Comparison of ENCODE assay signal across 1 cellular context in the genomic region with DNA sequence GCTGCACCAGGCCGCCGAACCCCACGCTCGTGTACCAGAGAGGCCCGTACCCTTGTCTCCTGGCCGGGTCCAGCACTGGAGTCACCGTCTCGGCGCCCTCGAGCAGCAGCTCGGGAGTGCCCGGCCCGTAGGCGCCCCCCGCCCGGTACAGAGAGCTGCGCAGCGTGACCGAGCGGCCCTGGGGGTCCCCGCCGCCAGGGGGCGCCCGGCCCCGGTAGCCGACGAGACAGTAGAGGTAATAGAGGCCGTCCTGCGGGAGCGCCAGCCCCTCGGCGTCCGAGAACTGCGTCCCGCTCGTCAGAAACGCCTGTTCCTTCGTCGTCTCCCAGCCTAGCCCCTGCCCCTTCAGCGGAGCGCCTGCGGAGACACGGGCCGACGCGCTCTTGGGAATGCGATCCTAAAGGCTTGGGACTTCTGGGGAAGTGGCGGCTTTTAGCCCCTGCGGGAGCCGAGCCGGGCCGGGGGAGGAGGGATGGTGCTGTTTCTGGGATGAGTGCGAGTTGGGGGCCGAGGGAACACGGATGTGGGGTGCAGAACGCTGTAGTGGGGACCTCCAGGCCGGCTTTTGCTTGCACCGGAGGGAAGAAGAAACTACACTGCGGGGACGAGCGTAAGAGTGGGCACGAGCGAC.
TF ChIP-seq lines count a peak whose summit lies in the region.

No MANE protein-coding gene starts in this region.

TF ChIP-seq in K562, 482 proteins besides CTCF, POLR2A, EP300 and RAD21 (continued from another document and continues in another):
- TF ChIP-seq THRB (CRISPR knock-in tag; conservative IDR thresholded peaks at IDR 0.05) (no peak), SRSF1 (IDR thresholded peaks at IDR 0.05; ENCODE audit: low read depth, low read length) (0 out of 2 replicates have a peak, but pooled peaks have one; percentile 55), PRPF4 (IDR thresholded peaks at IDR 0.05; ENCODE audit: insufficient read depth, low read depth, low read length, poor library complexity, severe bottlenecking) (no peak), ZNF766 (CRISPR knock-in tag; conservative IDR thresholded peaks at IDR 0.05) (no peak), SUPT5H (IDR thresholded peaks at IDR 0.05) (peak; percentile 76), ZBTB34 (CRISPR knock-in tag; IDR thresholded peaks at IDR 0.05) (no peak), JUNB (CRISPR knock-in tag; conservative IDR thresholded peaks at IDR 0.05) (no peak), KDM4B (IDR thresholded peaks at IDR 0.05; ENCODE audit: borderline replicate concordance in 2 of 2, low read depth in 1 of 2) (no peak), BACH1 (tag; IDR thresholded peaks at IDR 0.05) (no peak), ATF3 (IDR thresholded peaks at IDR 0.05) (no peak), ATF3 (CRISPR knock-in tag; conservative IDR thresholded peaks at IDR 0.05) (peak; percentile 85), ZBTB49 (CRISPR knock-in tag; IDR thresholded peaks at IDR 0.05; ENCODE audit: borderline replicate concordance) (no peak), LCOR (CRISPR knock-in tag; IDR thresholded peaks at IDR 0.05) (peak; percentile 92), XRCC3 (IDR thresholded peaks at IDR 0.05) (no peak), MTA3 (IDR thresholded peaks at IDR 0.05; ENCODE audit: borderline replicate concordance) (peak; percentile 95), ZNF232 (CRISPR knock-in tag; IDR thresholded peaks at IDR 0.05) (no peak), ZNF592 (IDR thresholded peaks at IDR 0.05) (peak; percentile 73; the same call in 1 of the 2 replicates), ZNF263 (CRISPR knock-in tag; IDR thresholded peaks at IDR 0.05; ENCODE audit: borderline replicate concordance) (peak; percentile 98), BRD4 (IDR thresholded peaks at IDR 0.05) (no peak), E2F4 (CRISPR knock-in tag; IDR thresholded peaks at IDR 0.05; ENCODE audit: low read depth) (peak; percentile 82), HNRNPK (IDR thresholded peaks at IDR 0.05; ENCODE audit: low read depth, low read length, poor library complexity, severe bottlenecking) (no peak), SAFB2 (IDR thresholded peaks at IDR 0.05; ENCODE audit: borderline replicate concordance, low read depth, low read length, severe bottlenecking) (no peak), ZNF764 (CRISPR knock-in tag; IDR thresholded peaks at IDR 0.05; ENCODE audit: low read depth) (no peak), RBM34 (IDR thresholded peaks at IDR 0.05; ENCODE audit: borderline replicate concordance, insufficient read depth, low read length) (no peak), E2F8 (IDR thresholded peaks at IDR 0.05; ENCODE audit: low read depth, partially characterized antibody) (peak; percentile 9), MEF2A (IDR thresholded peaks at IDR 0.05; ENCODE audit: control insufficient read depth, low read depth, low read length) (no peak)
- TF ChIP-seq, protein P1, sequence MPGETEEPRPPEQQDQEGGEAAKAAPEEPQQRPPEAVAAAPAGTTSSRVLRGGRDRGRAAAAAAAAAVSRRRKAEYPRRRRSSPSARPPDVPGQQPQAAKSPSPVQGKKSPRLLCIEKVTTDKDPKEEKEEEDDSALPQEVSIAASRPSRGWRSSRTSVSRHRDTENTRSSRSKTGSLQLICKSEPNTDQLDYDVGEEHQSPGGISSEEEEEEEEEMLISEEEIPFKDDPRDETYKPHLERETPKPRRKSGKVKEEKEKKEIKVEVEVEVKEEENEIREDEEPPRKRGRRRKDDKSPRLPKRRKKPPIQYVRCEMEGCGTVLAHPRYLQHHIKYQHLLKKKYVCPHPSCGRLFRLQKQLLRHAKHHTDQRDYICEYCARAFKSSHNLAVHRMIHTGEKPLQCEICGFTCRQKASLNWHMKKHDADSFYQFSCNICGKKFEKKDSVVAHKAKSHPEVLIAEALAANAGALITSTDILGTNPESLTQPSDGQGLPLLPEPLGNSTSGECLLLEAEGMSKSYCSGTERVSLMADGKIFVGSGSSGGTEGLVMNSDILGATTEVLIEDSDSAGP (CRISPR knock-in tag; IDR thresholded peaks at IDR 0.05): peak; percentile 78; the same call in 1 of the 2 replicates
- TF ChIP-seq, protein P2, sequence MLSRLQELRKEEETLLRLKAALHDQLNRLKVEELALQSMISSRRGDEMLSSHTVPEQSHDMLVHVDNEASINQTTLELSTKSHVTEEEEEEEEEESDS (CRISPR knock-in tag; IDR thresholded peaks at IDR 0.05): no peak
- TF ChIP-seq, protein P3, sequence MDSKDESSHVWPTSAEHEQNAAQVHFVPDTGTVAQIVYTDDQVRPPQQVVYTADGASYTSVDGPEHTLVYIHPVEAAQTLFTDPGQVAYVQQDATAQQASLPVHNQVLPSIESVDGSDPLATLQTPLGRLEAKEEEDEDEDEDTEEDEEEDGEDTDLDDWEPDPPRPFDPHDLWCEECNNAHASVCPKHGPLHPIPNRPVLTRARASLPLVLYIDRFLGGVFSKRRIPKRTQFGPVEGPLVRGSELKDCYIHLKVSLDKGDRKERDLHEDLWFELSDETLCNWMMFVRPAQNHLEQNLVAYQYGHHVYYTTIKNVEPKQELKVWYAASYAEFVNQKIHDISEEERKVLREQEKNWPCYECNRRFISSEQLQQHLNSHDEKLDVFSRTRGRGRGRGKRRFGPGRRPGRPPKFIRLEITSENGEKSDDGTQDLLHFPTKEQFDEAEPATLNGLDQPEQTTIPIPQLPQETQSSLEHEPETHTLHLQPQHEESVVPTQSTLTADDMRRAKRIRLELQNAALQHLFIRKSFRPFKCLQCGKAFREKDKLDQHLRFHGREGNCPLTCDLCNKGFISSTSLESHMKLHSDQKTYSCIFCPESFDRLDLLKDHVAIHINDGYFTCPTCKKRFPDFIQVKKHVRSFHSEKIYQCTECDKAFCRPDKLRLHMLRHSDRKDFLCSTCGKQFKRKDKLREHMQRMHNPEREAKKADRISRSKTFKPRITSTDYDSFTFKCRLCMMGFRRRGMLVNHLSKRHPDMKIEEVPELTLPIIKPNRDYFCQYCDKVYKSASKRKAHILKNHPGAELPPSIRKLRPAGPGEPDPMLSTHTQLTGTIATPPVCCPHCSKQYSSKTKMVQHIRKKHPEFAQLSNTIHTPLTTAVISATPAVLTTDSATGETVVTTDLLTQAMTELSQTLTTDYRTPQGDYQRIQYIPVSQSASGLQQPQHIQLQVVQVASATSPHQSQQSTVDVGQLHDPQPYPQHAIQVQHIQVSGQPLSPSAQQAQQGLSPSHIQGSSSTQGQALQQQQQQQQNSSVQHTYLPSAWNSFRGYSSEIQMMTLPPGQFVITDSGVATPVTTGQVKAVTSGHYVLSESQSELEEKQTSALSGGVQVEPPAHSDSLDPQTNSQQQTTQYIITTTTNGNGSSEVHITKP (IDR thresholded peaks at IDR 0.05; ENCODE audit: partially characterized antibody): peak; percentile 35
- TF ChIP-seq, protein P4, sequence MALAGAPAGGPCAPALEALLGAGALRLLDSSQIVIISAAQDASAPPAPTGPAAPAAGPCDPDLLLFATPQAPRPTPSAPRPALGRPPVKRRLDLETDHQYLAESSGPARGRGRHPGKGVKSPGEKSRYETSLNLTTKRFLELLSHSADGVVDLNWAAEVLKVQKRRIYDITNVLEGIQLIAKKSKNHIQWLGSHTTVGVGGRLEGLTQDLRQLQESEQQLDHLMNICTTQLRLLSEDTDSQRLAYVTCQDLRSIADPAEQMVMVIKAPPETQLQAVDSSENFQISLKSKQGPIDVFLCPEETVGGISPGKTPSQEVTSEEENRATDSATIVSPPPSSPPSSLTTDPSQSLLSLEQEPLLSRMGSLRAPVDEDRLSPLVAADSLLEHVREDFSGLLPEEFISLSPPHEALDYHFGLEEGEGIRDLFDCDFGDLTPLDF (CRISPR knock-in tag; IDR thresholded peaks at IDR 0.05): peak; percentile 70; the same call in 1 of the 2 replicates
